Comparison of ENCODE assay signal across 8 cellular contexts in genomic region chr4:120066182-120066524, GRCh38. TPM values are rescaled to one million over a fixed set of nuclear protein-coding genes. Genes with fewer than 3 reads are reported as not detected.
DNase-seq lines count a peak whose midpoint lies in the region; ATAC-seq and TF ChIP-seq lines count a peak whose summit lies in the region.

No MANE protein-coding gene starts in this region.

- no peaks in the 10 kb centered on the region for H3K27me3 ChIP-seq in ovary

- peak overlapping the region in 1 of 2 donors; percentile 94 for H3K27ac ChIP-seq in ovary

- ATAC-seq in HG02642 (IDR thresholded peaks at IDR 0.05; ENCODE audit: poor library complexity, unreplicated experiment) (peak; percentile 63), esophagus mucosa (no peak)
- peak; percentile 51 for ATAC-seq in effector memory CD8-positive, alpha-beta T cell (replicated peaks)

- H3K4me1 Mint-ChIP-seq in effector memory CD8-positive, alpha-beta T cell (ENCODE audit: low read depth in 2 of 2), result peaks cover 21 to 39% of the 10 kb centered on the region in 2 donors

- peaks cover 8% of the 10 kb centered on the region for H3K36me3 Mint-ChIP-seq in effector memory CD8-positive, alpha-beta T cell (ENCODE audit: insufficient read depth)

- peak overlapping the region; percentile 82 for H3K4me3 ChIP-seq in ovary

- H3K36me3 ChIP-seq in ovary, result no peaks in the 10 kb centered on the region

- peak overlapping the region; percentile 87 to 91 for H3K4me3 Mint-ChIP-seq in effector memory CD8-positive, alpha-beta T cell

- WGBS in ovary, 3 donors, result 0 to 1% (median 0%) methylated on average over 14 of the region's 14 CpGs

- no peak for TF ChIP-seq CTCF in ovary (IDR thresholded peaks at IDR 0.05)

- H3K27me3 Mint-ChIP-seq in effector memory CD8-positive, alpha-beta T cell, result no peaks in the 10 kb centered on the region

- no peak for TF ChIP-seq POLR2A in ovary (IDR thresholded peaks at IDR 0.05)

- no peaks in the 10 kb centered on the region for H3K9me3 Mint-ChIP-seq in effector memory CD8-positive, alpha-beta T cell

- intact Hi-C loops in ovary (cut with DNase I), result no loop called here

- H3K4me1 ChIP-seq in ovary (ENCODE audit: insufficient read depth), result peaks cover 4% of the 10 kb centered on the region

- peak; percentile 24 for DNase-seq in NCI-H1694 treated with DMSO at 0.1 percent for 48 hours (lab: John Stamatoyannopoulos, UW)
- DNase-seq in NCI-H1694 (lab: John Stamatoyannopoulos, UW), result no peak
- DNase-seq in SIG-M5 treated with dmso at 0.1 percent for 504 hours (lab: John Stamatoyannopoulos, UW; ENCODE audit: unreplicated experiment), result peak; percentile 70
- DNase-seq in effector memory CD8-positive, alpha-beta T cell, result no peak
- no peak for DNase-seq in ovary
- DNase-seq in midbrain (lab: John Stamatoyannopoulos, UW), result no peak

- no peaks in the 10 kb centered on the region for H3K9me3 ChIP-seq in ovary

- TF ChIP-seq EP300 in ovary (IDR thresholded peaks at IDR 0.05), result no peak

- H3K27ac Mint-ChIP-seq in effector memory CD8-positive, alpha-beta T cell, result peak overlapping the region; percentile 95 to 97

RNA-seq across cellular contexts. Expression of gene MAD2L1, which starts 0.5 kb away (rescaled TPM):
- 1 to 10 TPM in 6 of 7 donors, under 1 TPM in 1; 0.95 to 5.2 (median 1.9) TPM for total RNA-seq in ovary
- polyA plus RNA-seq in ovary, result 1 to 10 TPM; 3.8 to 4.0 TPM
- 12.7 TPM for total RNA-seq in esophagus mucosa

Comparison
In these comparisons a context has a peak if more than half of its experiments do, and no peak if none do; other contexts are left out.
1. DNase-seq: peak in NCI-H1694 treated with DMSO at 0.1 percent for 48 hours (single experiment) and SIG-M5 treated with dmso at 0.1 percent for 504 hours (single experiment); none in NCI-H1694 (single experiment), effector memory CD8-positive, alpha-beta T cell (0 of 3), ovary (0 of 5) and midbrain (single experiment).